ENCODE assay signal across 9 cellular contexts in genomic region chr3:50696276-50696675, GRCh38. TPM values are rescaled to one million over a fixed set of nuclear protein-coding genes. Genes with fewer than 3 reads are reported as not detected.
"Had no signal": no experiment of that assay in that cellular context is flagged by ENCODE, and none has a peak within 500 bp of the region (broad histone marks: within the 10 kb centered on the region; RNA-seq: fewer than 3 reads in every experiment).

No MANE protein-coding gene starts in this region.

- H3K27ac ChIP-seq: HL-60, KMS-11 had no signal

- FAIRE-seq: HepG2, HTR-8/SVneo, K562 had no signal

- DNase-seq: IMR-90, KBM-7, KG1 had no signal

- H3K4me3 ChIP-seq: K562 had no signal

- ATAC-seq: HepG2, K562 had no signal

- H3K4me3 Mint-ChIP-seq: IgD-negative memory B cell had no signal

- H3K4me1 Mint-ChIP-seq: IgD-negative memory B cell had no signal

- H3K9ac ChIP-seq: KMS-11 had no signal

RNA-seq across cellular contexts. Expression of gene DOCK3, which starts 21.5 kb away (rescaled TPM):
- total RNA-seq: HepG2 had no signal
- polyA plus RNA-seq: HepG2, IgD-negative memory B cell had no signal
